18 cellular contexts compared by ENCODE assay signal in the genomic region with DNA sequence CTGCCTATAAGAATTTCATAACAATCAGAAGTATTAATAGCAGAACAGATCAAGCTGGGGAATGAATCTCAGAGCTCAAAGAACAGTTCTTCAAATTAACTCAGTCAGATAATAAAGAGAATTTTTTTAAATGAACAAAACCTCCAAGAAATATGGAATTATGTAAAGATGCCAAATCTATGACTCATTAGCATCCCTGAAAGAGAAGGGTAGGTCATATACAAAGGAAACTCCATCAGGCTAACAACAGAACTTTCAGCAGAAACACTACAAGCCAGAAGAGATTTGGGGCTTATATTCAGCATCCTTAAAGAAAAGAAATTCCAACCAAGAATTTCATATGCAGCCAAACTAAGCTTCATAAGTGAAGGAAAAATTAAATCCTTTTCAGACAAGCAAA. TPM values are rescaled to one million over a fixed set of nuclear protein-coding genes. Genes with fewer than 3 reads are reported as not detected.
DNase-seq lines count a peak whose midpoint lies in the region; ATAC-seq and TF ChIP-seq lines count a peak whose summit lies in the region.
"Had no signal": no experiment of that assay in that cellular context is flagged by ENCODE, and none has a peak within 500 bp of the region (broad histone marks: within the 10 kb centered on the region; RNA-seq: fewer than 3 reads in every experiment).

No MANE protein-coding gene starts in this region.

- H3K4me3 ChIP-seq in choroid plexus epithelial cell (ENCODE audit: low read depth, low read length) (no peak overlapping the region), fibroblast of villous mesenchyme (ENCODE audit: low read depth, low read length) (no peak overlapping the region)
- H3K4me3 ChIP-seq: BLaER1 treated with 17β-estradiol and CSF1 and Interleukin-3, amounts not matched to agents 10 nM and 100 nM; SJSA1 had no signal

- TF ChIP-seq CTCF in choroid plexus epithelial cell (conservative IDR thresholded peaks at IDR 0.05; ENCODE audit: low read depth, low read length) (no peak), fibroblast of villous mesenchyme (IDR thresholded peaks at IDR 0.05; ENCODE audit: insufficient read depth, low read depth, low read length) (no peak)

- ATAC-seq in HG03378 (IDR thresholded peaks at IDR 0.05; ENCODE audit: unreplicated experiment) (no peak), GM21576 (IDR thresholded peaks at IDR 0.05; ENCODE audit: unreplicated experiment) (no peak)

- DNase-seq in EL (peak; percentile 55), NCI-H226 (peak; percentile 15), choroid plexus epithelial cell (ENCODE audit: low read depth) (peak; percentile 66), fibroblast of villous mesenchyme (ENCODE audit: low read depth) (peak; percentile 3), NOMO-1 (lab: John Stamatoyannopoulos, UW; ENCODE audit: unreplicated experiment in 2 of 2) (no peak), middle frontal gyrus (ENCODE audit: extremely low spot score, low spot score) (no peak)
- DNase-seq: CD8-positive, alpha-beta memory T cell; DMS79; GDM1; NCI-H187; NCI-H446 treated with DMSO at 0.1 percent for 48 hours; NK-92 treated with Interleukin-12 subunit alpha and Interleukin-12 subunit beta, amount 100 ng/mL, for 24 hours; OCI-M1; RPMI8226 had no signal

RNA-seq across cellular contexts. Expression of a gene that starts 28.6 kb away (rescaled TPM):
- total RNA-seq in fibroblast of villous mesenchyme = 14.8 and 23.3 TPM in 2 replicates

Comparison
In these comparisons a context has a peak if more than half of its experiments do, and no peak if none do; other contexts are left out.
1. DNase-seq: peak in EL (single experiment), NCI-H226 (single experiment), choroid plexus epithelial cell (single experiment) and fibroblast of villous mesenchyme (single experiment); none in NOMO-1 (0 of 2) and middle frontal gyrus (single experiment).